In the genomic region with DNA sequence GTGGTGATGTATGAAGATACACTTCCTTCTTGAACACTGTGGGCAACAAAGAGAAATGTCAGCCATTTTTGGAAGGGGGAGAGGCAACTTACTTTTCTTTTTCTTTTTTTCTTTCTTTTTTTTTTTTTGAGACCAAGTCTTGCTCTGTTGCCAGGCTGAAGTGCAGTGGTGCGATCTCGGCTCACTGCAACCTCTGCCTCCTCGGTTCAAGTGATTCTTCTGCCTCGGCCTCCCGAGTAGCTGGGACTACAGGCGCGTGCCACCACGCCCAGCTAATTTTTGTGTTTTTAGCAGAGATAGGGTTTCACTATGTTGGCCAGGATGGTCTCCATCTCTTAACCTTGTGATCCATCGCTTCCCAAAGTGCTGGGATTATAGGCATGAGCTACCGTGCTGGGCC, we compare ENCODE assay signal across 6 cellular contexts. TPM values are rescaled to one million over a fixed set of nuclear protein-coding genes. Genes with fewer than 3 reads are reported as not detected.
DNase-seq lines count a peak whose midpoint lies in the region; ATAC-seq, FAIRE-seq and TF ChIP-seq lines count a peak whose summit lies in the region.
"Not testable (repeated sequence)": the region's sequence is repeated elsewhere in the genome, so short reads cannot be mapped to it uniquely, and the experiment has no call there.

No MANE protein-coding gene starts in this region.

- H3K36me3 Mint-ChIP-seq in brain: peaks cover 71% of the 10 kb centered on the region

- H3K4me3 ChIP-seq in WI38 (ENCODE audit: low read depth, low read length): peak overlapping the region; percentile 99
- H3K4me3 ChIP-seq in left ventricle myocardium inferior: peak overlapping the region; percentile 93
- peak overlapping the region in 2 of 4 donors; percentile 54 to 58 for H3K4me3 ChIP-seq in pancreas
- not testable (repeated sequence) for H3K4me3 ChIP-seq in uterus

- FAIRE-seq in GM12891 (lab: Jason Lieb, UNC); pancreas (lab: Jason Lieb, UNC): not testable (repeated sequence)

- peak overlapping the region; percentile 30 to 100 (median 82) for H3K27ac Mint-ChIP-seq in brain

- H3K4me3 Mint-ChIP-seq in brain: peak overlapping the region; percentile 98 to 100 (median 99)

- peak overlapping the region; percentile 100 for H3K27ac ChIP-seq in left ventricle myocardium inferior (replicated peaks)
- H3K27ac ChIP-seq in pancreas: peak overlapping the region in 3 of 4 donors; percentile 3 to 93 (median 40)
- H3K27ac ChIP-seq in uterus: peak overlapping the region; percentile 94 to 99

- not testable (repeated sequence) for TF ChIP-seq POLR2A in GM12891 (IDR thresholded peaks at IDR 0.05; ENCODE audit: low read depth, low read length); uterus (IDR thresholded peaks at IDR 0.05)

- H3K9me3 Mint-ChIP-seq in brain: not testable (repeated sequence)

- not testable (repeated sequence) for DNase-seq in GM12891 (ENCODE audit: insufficient read length, low spot score); left ventricle myocardium inferior; pancreas; uterus

- H3K4me1 ChIP-seq in left ventricle myocardium inferior (peaks cover 63% of the 10 kb centered on the region), pancreas (peaks cover 27 to 44% (median 35%) of the 10 kb centered on the region in 3 donors)
- H3K4me1 ChIP-seq in uterus: not testable (repeated sequence)

- peaks cover 43% of the 10 kb centered on the region for H3K4me1 Mint-ChIP-seq in brain

- intact Hi-C loops in left ventricle myocardium inferior (cut with micrococcal nuclease); pancreas (cut with DNase I); uterus (cut with DNase I; ENCODE audit: low total_unique reads): not testable (repeated sequence)

- not testable (repeated sequence) for H3K27me3 ChIP-seq in left ventricle myocardium inferior (ENCODE audit: low read depth); pancreas; uterus

- not testable (repeated sequence) for ATAC-seq in pancreas

- 71% methylated on average over 10 of the region's 10 CpGs for WGBS in pancreas, 2 donors

- not testable (repeated sequence) for H3K27me3 Mint-ChIP-seq in brain

- H3K9me3 ChIP-seq in left ventricle myocardium inferior (replicated peaks); pancreas; uterus: not testable (repeated sequence)

- H3K36me3 ChIP-seq in left ventricle myocardium inferior (peaks cover 54% of the 10 kb centered on the region), pancreas (peaks cover 0 to 27% (median 17%) of the 10 kb centered on the region in 3 donors)
- not testable (repeated sequence) for H3K36me3 ChIP-seq in uterus

- not testable (repeated sequence) for TF ChIP-seq CTCF in WI38 (IDR thresholded peaks at IDR 0.05; ENCODE audit: low read depth, low read length); brain (conservative IDR thresholded peaks at IDR 0.05); left ventricle myocardium inferior (IDR thresholded peaks at IDR 0.05; ENCODE audit: borderline replicate concordance); pancreas (IDR thresholded peaks at IDR 0.05); uterus (IDR thresholded peaks at IDR 0.05)

TF ChIP-seq in GM12891, 5 proteins besides CTCF, POLR2A, EP300 and RAD21:
- 0 out of 2 replicates have a peak, but pooled peaks have one; percentile 7 for TF ChIP-seq POLR2AphosphoS5 (IDR thresholded peaks at IDR 0.05; ENCODE audit: low read depth, low read length)

RNA-seq across cellular contexts. Expression of a gene that starts 2.6 kb away (rescaled TPM):
- polyA plus RNA-seq in GM12891 (2012; ENCODE audit: low read depth, missing spikeins): 22.7 TPM
- 24.9 TPM for polyA plus RNA-seq in brain (ENCODE audit: insufficient read depth, low read depth, low replicate concordance)
- total RNA-seq in left ventricle myocardium inferior: 20.4 TPM
- 10 to 100 TPM in 2 of 6 donors, 1 to 10 TPM in 4; 8.5 to 45.9 (median 9.0) TPM for total RNA-seq in pancreas
- polyA plus RNA-seq in pancreas: 10 to 100 TPM; 27.5 to 52.7 TPM
- 10 to 100 TPM in 2 of 4 donors, 1 to 10 TPM in 2; 2.3 to 28.2 (median 9.8) TPM for total RNA-seq in uterus

RNA-seq across cellular contexts. Expression of a gene that starts 4.9 kb away (rescaled TPM):
- polyA plus RNA-seq in GM12891 (2012; ENCODE audit: low read depth, missing spikeins): 15.6 TPM
- polyA plus RNA-seq in brain (ENCODE audit: insufficient read depth, low read depth, low replicate concordance): 45.2 TPM
- total RNA-seq in left ventricle myocardium inferior: 33.1 TPM
- 10 to 100 TPM; 37.4 to 66.1 (median 46.1) TPM for total RNA-seq in pancreas
- polyA plus RNA-seq in pancreas: 10 to 100 TPM; 62.9 to 87.1 TPM
- total RNA-seq in uterus: 100 to 1,000 TPM in 1 of 4 donors, 10 to 100 TPM in 3; 14.9 to 138 (median 17.1) TPM

RNA-seq across cellular contexts. Expression of a gene that starts 29.3 kb away (rescaled TPM):
- polyA plus RNA-seq in GM12891 (2012; ENCODE audit: low read depth, missing spikeins): 79.2 TPM
- polyA plus RNA-seq in brain (ENCODE audit: insufficient read depth, low read depth, low replicate concordance) (370 TPM), pancreas (100 to 1,000 TPM in 1 of 2 donors, 10 to 100 TPM in 1; 73.7 to 117 TPM)
- total RNA-seq in left ventricle myocardium inferior (87.8 TPM), pancreas (10 to 100 TPM; 54.9 to 66.2 (median 63.5) TPM), uterus (100 to 1,000 TPM; 117 to 175 (median 126) TPM)

RNA-seq across cellular contexts. Expression of a gene that starts 29.9 kb away (rescaled TPM):
- polyA plus RNA-seq in GM12891 (2012; ENCODE audit: low read depth, missing spikeins): 93.4 TPM
- polyA plus RNA-seq in brain (ENCODE audit: insufficient read depth, low read depth, low replicate concordance): 136 TPM
- 73.1 TPM for total RNA-seq in left ventricle myocardium inferior
- total RNA-seq in pancreas: 100 to 1,000 TPM in 1 of 6 donors, 10 to 100 TPM in 5; 33.4 to 210 (median 80.7) TPM
- 10 to 100 TPM; 87.5 to 90.6 TPM for polyA plus RNA-seq in pancreas
- 100 to 1,000 TPM in 1 of 4 donors, 10 to 100 TPM in 3; 29.1 to 160 (median 76.8) TPM for total RNA-seq in uterus

RNA-seq across cellular contexts. Expression of a gene that starts 32.1 kb away (rescaled TPM):
- 0.18 TPM for polyA plus RNA-seq in GM12891 (2012; ENCODE audit: low read depth, missing spikeins)
- polyA plus RNA-seq in brain (ENCODE audit: insufficient read depth, low read depth, low replicate concordance): 127 TPM
- total RNA-seq in left ventricle myocardium inferior: 0.08 TPM
- total RNA-seq in pancreas: under 1 TPM; 0.25 to 0.95 (median 0.47) TPM
- 1 to 10 TPM in 1 of 2 donors, under 1 TPM in 1; 0.76 to 2.9 TPM for polyA plus RNA-seq in pancreas
- total RNA-seq in uterus: 1 to 10 TPM in 3 of 4 donors, under 1 TPM in 1; 0.59 to 5.1 (median 1.9) TPM

Comparison
In these comparisons a context has a peak if more than half of its experiments do, and no peak if none do; other contexts are left out.
1. H3K27ac ChIP-seq: peak in every context shown above with its lines; median percentile 100 in left ventricle myocardium inferior; 96 in uterus; 40 in pancreas.